In genomic region chr2:216688731-216689360, GRCh38 we compare ENCODE assay signal across 13 cellular contexts. TPM values are rescaled to one million over a fixed set of nuclear protein-coding genes. Genes with fewer than 3 reads are reported as not detected.
DNase-seq lines count a peak whose midpoint lies in the region; ATAC-seq, FAIRE-seq and TF ChIP-seq lines count a peak whose summit lies in the region.
"Had no signal": no experiment of that assay in that cellular context is flagged by ENCODE, and none has a peak within 500 bp of the region (broad histone marks: within the 10 kb centered on the region; RNA-seq: fewer than 3 reads in every experiment).

No MANE protein-coding gene starts in this region.

- intact Hi-C loops in left lung (cut with DNase I), result no loop called here
- intact Hi-C loops in kidney (cut with DNase I), result no loop called here

- no peak overlapping the region for H3K4me3 ChIP-seq in left lung
- H3K4me3 ChIP-seq in suprapubic skin, result peak overlapping the region; percentile 73
- H3K4me3 ChIP-seq in kidney (ENCODE audit: low read length in 2 of 2), result peak overlapping the region in 1 of 2 donors; percentile 15

- no peak for TF ChIP-seq EP300 in suprapubic skin (IDR thresholded peaks at IDR 0.05)

- no peak for FAIRE-seq in kidney (lab: Jason Lieb, UNC)

- TF ChIP-seq POLR2A in suprapubic skin (IDR thresholded peaks at IDR 0.05), result no peak

- H3K27me3 ChIP-seq in left lung, result peaks cover 0 to 60% of the 10 kb centered on the region in 2 donors
- peaks cover 8% of the 10 kb centered on the region for H3K27me3 ChIP-seq in suprapubic skin

- H3K27ac ChIP-seq in cingulate gyrus (ENCODE audit: low read depth, low read length) (peak overlapping the region; percentile 10), left lung (no peak overlapping the region), suprapubic skin (peak overlapping the region; percentile 69), kidney (ENCODE audit: low read depth in 2 of 2, low read length in 2 of 2) (no peak overlapping the region)

- 47% methylated on average over 9 of the region's 9 CpGs for WGBS in suprapubic skin

- no peak overlapping the region for H3K9ac ChIP-seq in kidney (ENCODE audit: low read length in 2 of 2)

- DNase-seq in NCI-H2029 treated with DMSO at 0.1 percent for 48 hours (lab: John Stamatoyannopoulos, UW), result peak; percentile 44
- no peak for DNase-seq in left lung
- DNase-seq in suprapubic skin (ENCODE audit: low spot score in 2 of 2), result peak in 1 of 2 donors; percentile 76
- no peak for DNase-seq in inferior parietal cortex (ENCODE audit: extremely low spot score)
- no peak for DNase-seq in GM19238 (ENCODE audit: insufficient read length, low spot score)
- DNase-seq in kidney, result no peak
- DNase-seq: activated CD4-positive, CD25-positive, alpha-beta regulatory T cell treated with anti-CD3 and anti-CD28 coated beads, Interleukin-2, amount 50 U/mL, for 72 hours; activated T-cell treated with anti-CD3 and anti-CD28 coated beads, Interleukin-2, amount 50 U/mL, for 24 hours; CD4-positive, alpha-beta memory T cell; HFFc6; midbrain had no signal

- H3K4me1 ChIP-seq in left lung (peaks cover 0 to 25% of the 10 kb centered on the region in 2 donors), suprapubic skin (peaks cover 82% of the 10 kb centered on the region), kidney (ENCODE audit: control insufficient read depth in 1 of 2, insufficient read depth in 1 of 2, low read depth in 1 of 2, low read length in 2 of 2) (peaks cover 0 to 17% of the 10 kb centered on the region in 2 donors)

- TF ChIP-seq CTCF in left lung (IDR thresholded peaks at IDR 0.05), result no peak
- no peak for TF ChIP-seq CTCF in suprapubic skin (IDR thresholded peaks at IDR 0.05)
- no peak for TF ChIP-seq CTCF in kidney (IDR thresholded peaks at IDR 0.05; ENCODE audit: borderline replicate concordance, extremely low read depth, insufficient read depth)

- H3K36me3 ChIP-seq in left lung (no peaks in the 10 kb centered on the region), suprapubic skin (no peaks in the 10 kb centered on the region), kidney (ENCODE audit: control insufficient read depth in 1 of 2, insufficient read depth in 2 of 2, low read length in 2 of 2) (peaks cover 0 to 15% of the 10 kb centered on the region in 2 donors)

- ATAC-seq in left lung (peak; percentile 25), HG03039 (IDR thresholded peaks at IDR 0.05; ENCODE audit: unreplicated experiment) (no peak)

- H3K9me3 ChIP-seq in left lung (no peaks in the 10 kb centered on the region), suprapubic skin (no peaks in the 10 kb centered on the region), kidney (ENCODE audit: control insufficient read depth in 1 of 2, low read length in 2 of 2) (no peaks in the 10 kb centered on the region)

RNA-seq across cellular contexts. Expression of gene IGFBP5, which starts 6.5 kb away (rescaled TPM):
- total RNA-seq in left lung, result 100 to 1,000 TPM; 101 to 141 TPM
- 100 to 1,000 TPM in 3 of 4 donors, 10 to 100 TPM in 1; 79.1 to 424 (median 163) TPM for total RNA-seq in suprapubic skin
- 572 TPM for total RNA-seq in kidney
- 362 TPM for polyA plus RNA-seq in kidney (ENCODE audit: insufficient read depth, low read depth, low replicate concordance)
- polyA plus RNA-seq: CD4-positive, alpha-beta memory T cell had no signal

RNA-seq across cellular contexts. Expression of gene IGFBP2, which starts 55.6 kb away (rescaled TPM):
- total RNA-seq in left lung, result 10 to 100 TPM; 28.2 to 48.9 TPM
- total RNA-seq in suprapubic skin, result 10 to 100 TPM in 3 of 4 donors, 1 to 10 TPM in 1; 7.5 to 28.3 (median 18.7) TPM
- total RNA-seq in kidney, result 53.7 TPM
- polyA plus RNA-seq in kidney (ENCODE audit: insufficient read depth, low read depth, low replicate concordance), result 369 TPM
- total RNA-seq: CD4-positive, alpha-beta memory T cell had no signal
- polyA plus RNA-seq: CD4-positive, alpha-beta memory T cell had no signal

Comparison
In these comparisons a context has a peak if more than half of its experiments do, and no peak if none do; other contexts are left out.
1. H3K27ac ChIP-seq: peak in cingulate gyrus (single experiment) and suprapubic skin (single experiment); none in left lung (0 of 2) and kidney (0 of 2).